Comparison of ENCODE assay signal across 18 cellular contexts in genomic region chr17:76134911-76135809, GRCh38. TPM values are rescaled to one million over a fixed set of nuclear protein-coding genes. Genes with fewer than 3 reads are reported as not detected.
A peak's percentile ranks its signal among the peaks of the same experiment; 100 is the strongest.
DNase-seq lines count a peak whose midpoint lies in the region; TF ChIP-seq lines count a peak whose summit lies in the region.
"Had no signal": no experiment of that assay in that cellular context is flagged by ENCODE, and none has a peak within 500 bp of the region (broad histone marks: within the 10 kb centered on the region; RNA-seq: fewer than 3 reads in every experiment).

No MANE protein-coding gene starts in this region.

- H3K4me1 ChIP-seq in OCI-LY3 (ENCODE audit: low read length), result peaks cover 14% of the 10 kb centered on the region
- H3K4me1 ChIP-seq in endodermal cell (ENCODE audit: control insufficient read depth, insufficient read depth, low read length), result peaks cover 40% of the 10 kb centered on the region
- H3K4me1 ChIP-seq in neural progenitor cell, result peaks cover 89% of the 10 kb centered on the region

- H3K36me3 Mint-ChIP-seq in activated CD4-positive, alpha-beta T cell treated with anti-CD3 and anti-CD28 coated beads, Interleukin-2, amount 10 ng/mL, durations not matched to agents 24 days and 14 days (ENCODE audit: low read depth), result no peaks in the 10 kb centered on the region
- peaks cover 8% of the 10 kb centered on the region for H3K36me3 Mint-ChIP-seq in endodermal cell (ENCODE audit: low read depth)
- H3K36me3 Mint-ChIP-seq in neural progenitor cell, result no peaks in the 10 kb centered on the region

- H2AFZ ChIP-seq in OCI-LY3 (ENCODE audit: low read depth, low read length), result peak overlapping the region; percentile 97
- no peak overlapping the region for H2AFZ ChIP-seq in neural progenitor cell (replicated peaks)

- H3K4me1 Mint-ChIP-seq in activated CD4-positive, alpha-beta T cell treated with anti-CD3 and anti-CD28 coated beads, Interleukin-2, amount 10 ng/mL, durations not matched to agents 24 days and 14 days, result peaks cover 13% of the 10 kb centered on the region
- peaks cover 55% of the 10 kb centered on the region for H3K4me1 Mint-ChIP-seq in endodermal cell
- peaks cover 57% of the 10 kb centered on the region for H3K4me1 Mint-ChIP-seq in neural progenitor cell

- H3K27ac ChIP-seq in OCI-LY3 (ENCODE audit: low read length) (no peak overlapping the region), endodermal cell (ENCODE audit: low read depth, low read length) (peak overlapping the region; percentile 24), neural progenitor cell (no peak overlapping the region), dorsolateral prefrontal cortex (no peak overlapping the region)
- H3K27ac ChIP-seq: 22Rv1, lower lobe of right lung had no signal

- intact Hi-C loops in activated CD4-positive, alpha-beta T cell treated with anti-CD3 and anti-CD28 coated beads, Interleukin-2, amount 10 ng/mL, durations not matched to agents 24 days and 14 days (cut with micrococcal nuclease), result no loop called here
- intact Hi-C loops in dorsolateral prefrontal cortex (cut with DNase I), result loop anchor here in 1 of 2 donors (5.0 kb wide), 1 partner anchor 47 kb away; no protein-coding TSS in a partner anchor

- H3K36me3 ChIP-seq in OCI-LY3 (replicated peaks; ENCODE audit: low read depth, low read length) (no peaks in the 10 kb centered on the region), endodermal cell (ENCODE audit: control insufficient read depth, insufficient read depth, low read length) (no peaks in the 10 kb centered on the region), neural progenitor cell (no peaks in the 10 kb centered on the region)
- H3K36me3 ChIP-seq: lower lobe of right lung had no signal

- WGBS in endodermal cell (ENCODE audit: insufficient coverage in 1 of 2, insufficient read length in 1 of 2), 2 experiments, result 28 to 41% methylated on average over 15 to 22 of the region's 22 CpGs

- H3K4me3 ChIP-seq in OCI-LY3 (ENCODE audit: low read length) (peak overlapping the region; percentile 46), endodermal cell (ENCODE audit: low read length) (no peak overlapping the region), neural progenitor cell (peak overlapping the region; percentile 20), dorsolateral prefrontal cortex (no peak overlapping the region)
- H3K4me3 ChIP-seq: lower lobe of right lung had no signal

- no peak overlapping the region for H3K4me3 Mint-ChIP-seq in activated CD4-positive, alpha-beta T cell treated with anti-CD3 and anti-CD28 coated beads, Interleukin-2, amount 10 ng/mL, durations not matched to agents 24 days and 14 days
- H3K4me3 Mint-ChIP-seq in endodermal cell (peak overlapping the region; percentile 34), neural progenitor cell (peak overlapping the region; percentile 68)
- H3K4me3 Mint-ChIP-seq: dendritic cell treated with granulocyte-macrophage colony-stimulating factor and Interleukin-4, amounts not matched to agents 40 ng/mL and 50 ng/mL, for 4 days had no signal

- no peak for TF ChIP-seq CTCF in OCI-LY3 (IDR thresholded peaks at IDR 0.05; ENCODE audit: low read depth, low read length)
- peak; percentile 23 for TF ChIP-seq CTCF in endodermal cell (conservative IDR thresholded peaks at IDR 0.05)
- TF ChIP-seq CTCF in neural progenitor cell (IDR thresholded peaks at IDR 0.05), result no peak
- no peak for TF ChIP-seq CTCF in dorsolateral prefrontal cortex (IDR thresholded peaks at IDR 0.05 in 54 of 56, conservative IDR thresholded peaks at IDR 0.05 in 2 of 56; ENCODE audit: low read depth in 1 of 56, partially characterized antibody in 56 of 56)

- H4K20me1 ChIP-seq in OCI-LY3 (ENCODE audit: insufficient read depth, low read length) (no peaks in the 10 kb centered on the region), neural progenitor cell (ENCODE audit: low read depth) (peaks cover 7% of the 10 kb centered on the region)

- peaks cover 70% of the 10 kb centered on the region for H3F3A ChIP-seq in neural progenitor cell (ENCODE audit: low read depth)

- no peaks in the 10 kb centered on the region for H3K9me3 ChIP-seq in OCI-LY3 (ENCODE audit: insufficient read depth, low read length)
- no peaks in the 10 kb centered on the region for H3K9me3 ChIP-seq in endodermal cell (ENCODE audit: control insufficient read depth, low read length)
- H3K9me3 ChIP-seq in neural progenitor cell (ENCODE audit: low read depth), result no peaks in the 10 kb centered on the region
- H3K9me3 ChIP-seq: lower lobe of right lung had no signal

- H3K27me3 ChIP-seq in OCI-LY3 (ENCODE audit: low read depth, low read length) (no peaks in the 10 kb centered on the region), endodermal cell (ENCODE audit: control insufficient read depth, insufficient read depth, low read length, poor library complexity, severe bottlenecking) (peaks cover 60% of the 10 kb centered on the region), neural progenitor cell (peaks cover 100% of the 10 kb centered on the region), dorsolateral prefrontal cortex (peaks cover 0 to 56% (median 24%) of the 10 kb centered on the region in 45 donors)

- no peak for DNase-seq in activated CD4-positive, alpha-beta T cell treated with anti-CD3 and anti-CD28 coated beads, Interleukin-2, amount 10 ng/mL, durations not matched to agents 24 days and 14 days
- DNase-seq in activated CD4-positive, alpha-beta T cell treated with anti-CD3 and anti-CD28 coated beads for 1 hour, result no peak
- DNase-seq in endodermal cell (peak; percentile 87), neural progenitor cell (ENCODE audit: low spot score) (peak; percentile 48), NCI-H146 (lab: John Stamatoyannopoulos, UW) (no peak), dorsolateral prefrontal cortex (no peak), COLO668 (lab: John Stamatoyannopoulos, UW; ENCODE audit: unreplicated experiment) (no peak)
- DNase-seq: hippocampal formation; KG1; lower lobe of right lung; NCI-H1417; NCI-H446; nucleus accumbens; stimulated activated CD4-positive, alpha-beta T cell treated with anti-CD3 and anti-CD28 coated beads, Interleukin-4, amount 100 ng/mL, for 4 hours had no signal

- peak overlapping the region; percentile 76 for H3K27ac Mint-ChIP-seq in activated CD4-positive, alpha-beta T cell treated with anti-CD3 and anti-CD28 coated beads, Interleukin-2, amount 10 ng/mL, durations not matched to agents 24 days and 14 days
- H3K27ac Mint-ChIP-seq in endodermal cell (no peak overlapping the region), neural progenitor cell (peak overlapping the region; percentile 85)
- H3K27ac Mint-ChIP-seq: dendritic cell treated with granulocyte-macrophage colony-stimulating factor and Interleukin-4, amounts not matched to agents 40 ng/mL and 50 ng/mL, for 4 days had no signal

- peaks cover 9% of the 10 kb centered on the region for H3K27me3 Mint-ChIP-seq in activated CD4-positive, alpha-beta T cell treated with anti-CD3 and anti-CD28 coated beads, Interleukin-2, amount 10 ng/mL, durations not matched to agents 24 days and 14 days
- H3K27me3 Mint-ChIP-seq in endodermal cell (ENCODE audit: insufficient read depth) (peaks cover 84% of the 10 kb centered on the region), neural progenitor cell (ENCODE audit: insufficient read depth, low read depth) (peaks cover 15% of the 10 kb centered on the region)

- peak overlapping the region; percentile 77 for H3K4me2 ChIP-seq in OCI-LY3 (ENCODE audit: low read length)
- H3K4me2 ChIP-seq in neural progenitor cell, result peak overlapping the region; percentile 63

- H3K9ac ChIP-seq in OCI-LY3 (ENCODE audit: low read length), result peak overlapping the region; percentile 45; the same call in 1 of the 2 replicates
- H3K9ac ChIP-seq in endodermal cell (ENCODE audit: extremely low read depth, low read length, poor library complexity, severe bottlenecking), result no peak overlapping the region
- H3K9ac ChIP-seq in neural progenitor cell, result no peak overlapping the region

- H3K9me3 Mint-ChIP-seq in activated CD4-positive, alpha-beta T cell treated with anti-CD3 and anti-CD28 coated beads, Interleukin-2, amount 10 ng/mL, durations not matched to agents 24 days and 14 days, result no peaks in the 10 kb centered on the region
- no peaks in the 10 kb centered on the region for H3K9me3 Mint-ChIP-seq in endodermal cell
- H3K9me3 Mint-ChIP-seq in neural progenitor cell, result no peaks in the 10 kb centered on the region
- H3K9me3 Mint-ChIP-seq: dendritic cell treated with granulocyte-macrophage colony-stimulating factor and Interleukin-4, amounts not matched to agents 40 ng/mL and 50 ng/mL, for 4 days had no signal

- no peaks in the 10 kb centered on the region for H3K79me2 ChIP-seq in OCI-LY3 (ENCODE audit: low read length)
- no peaks in the 10 kb centered on the region for H3K79me2 ChIP-seq in neural progenitor cell (ENCODE audit: low read depth)

RNA-seq across cellular contexts. Expression of gene FOXJ1, which starts 5.9 kb away (rescaled TPM):
- 0.07 and 0.35 TPM in 2 replicates for total RNA-seq in activated CD4-positive, alpha-beta T cell treated with anti-CD3 and anti-CD28 coated beads, Interleukin-2, amount 10 ng/mL, durations not matched to agents 24 days and 14 days
- 10 to 100 TPM; 17.8 to 23.6 TPM for total RNA-seq in endodermal cell
- polyA plus RNA-seq in endodermal cell (2013, experiment 1 of 2), result 12.3 TPM
- polyA plus RNA-seq in endodermal cell (2013, experiment 2 of 2), result 12.8 TPM
- total RNA-seq in neural progenitor cell (ENCODE audit: low replicate concordance), result 0.49 and 1.7 TPM in 2 replicates
- total RNA-seq in dorsolateral prefrontal cortex, result 10 to 100 TPM in 5 of 120 experiments, 1 to 10 TPM in 102, under 1 TPM in 13; 0.39 to 24.1 (median 2.3) TPM
- total RNA-seq: fibroblast of lung had no signal
- polyA plus RNA-seq: fibroblast of lung had no signal

RNA-seq across cellular contexts. Expression of gene EXOC7, which starts 31.6 kb away (rescaled TPM):
- total RNA-seq in activated CD4-positive, alpha-beta T cell treated with anti-CD3 and anti-CD28 coated beads, Interleukin-2, amount 10 ng/mL, durations not matched to agents 24 days and 14 days, result 104 and 108 TPM in 2 replicates
- total RNA-seq in endodermal cell (100 to 1,000 TPM; 159 to 187 TPM), neural progenitor cell (ENCODE audit: low replicate concordance) (64.3 and 72.8 TPM in 2 replicates), dorsolateral prefrontal cortex (100 to 1,000 TPM; 155 to 256 (median 195) TPM)
- polyA plus RNA-seq in endodermal cell (2013, experiment 1 of 2), result 83.1 TPM
- polyA plus RNA-seq in endodermal cell (2013, experiment 2 of 2), result 82.3 TPM

RNA-seq across cellular contexts. Expression of gene ZACN, which starts 56.2 kb away (rescaled TPM):
- total RNA-seq in activated CD4-positive, alpha-beta T cell treated with anti-CD3 and anti-CD28 coated beads, Interleukin-2, amount 10 ng/mL, durations not matched to agents 24 days and 14 days, result 4.1 TPM in 2 replicates
- total RNA-seq in endodermal cell (under 1 TPM in 1 of 2 donors, not detected in 1; 0.09 TPM), neural progenitor cell (ENCODE audit: low replicate concordance) (not detected in 2 replicates), dorsolateral prefrontal cortex (1 to 10 TPM in 1 of 120 experiments, under 1 TPM in 15, not detected in 104; 0.13 to 1.2 (median 0.26) TPM)
- not detected for polyA plus RNA-seq in endodermal cell (2013, experiment 1 of 2)
- not detected for polyA plus RNA-seq in endodermal cell (2013, experiment 2 of 2)
- total RNA-seq: fibroblast of lung, lower lobe of right lung had no signal
- polyA plus RNA-seq: fibroblast of lung had no signal

Comparison
In these comparisons a context has a peak if more than half of its experiments do, and no peak if none do; other contexts are left out.
1. DNase-seq: peak in endodermal cell (single experiment) and neural progenitor cell (single experiment); none in activated CD4-positive, alpha-beta T cell treated with anti-CD3 and anti-CD28 coated beads, Interleukin-2, amount 10 ng/mL, durations not matched to agents 24 days and 14 days (single experiment), activated CD4-positive, alpha-beta T cell treated with anti-CD3 and anti-CD28 coated beads for 1 hour (single experiment), NCI-H146 (single experiment), dorsolateral prefrontal cortex (0 of 10) and COLO668 (single experiment).
2. H3K4me3 ChIP-seq: peak in OCI-LY3 (single experiment) and neural progenitor cell (single experiment); none in endodermal cell (single experiment) and dorsolateral prefrontal cortex (0 of 59).